9 cellular contexts compared by ENCODE assay signal in genomic region chr20:62501801-62502495, GRCh38. TPM values are rescaled to one million over a fixed set of nuclear protein-coding genes. Genes with fewer than 3 reads are reported as not detected.
DNase-seq lines count a peak whose midpoint lies in the region; ATAC-seq and TF ChIP-seq lines count a peak whose summit lies in the region.
"Had no signal": no experiment of that assay in that cellular context is flagged by ENCODE, and none has a peak within 500 bp of the region (broad histone marks: within the 10 kb centered on the region; RNA-seq: fewer than 3 reads in every experiment).

No MANE protein-coding gene starts in this region.

- H3K36me3 ChIP-seq in Karpas-422 (ENCODE audit: insufficient read depth, low read length) (no peaks in the 10 kb centered on the region), transverse colon (no peaks in the 10 kb centered on the region)

- 40 to 48% methylated on average over 1 to 9 of the region's 13 CpGs for WGBS in transverse colon (ENCODE audit: low coverage in 1 of 2), 2 donors

- in situ Hi-C loops in transverse colon (cut with MboI; ENCODE audit: low pct_ligation_motif_present in 1 of 4, low pct_unique_long_range_greater_than_20kb in 1 of 4, low sequenced_read_pairs in 3 of 4) = loop anchor here in 3 of 4 donors (5.0 to 10.0 kb wide), 2 partner anchors 110 to 113 kb away; no protein-coding TSS in a partner anchor

- no peak overlapping the region for H3K27ac ChIP-seq in epithelial cell of prostate
- H3K27ac ChIP-seq in Karpas-422 (ENCODE audit: low read length) = no peak overlapping the region
- H3K27ac ChIP-seq in transverse colon = no peak overlapping the region

- peaks cover 1% of the 10 kb centered on the region; the same call in 1 of the 2 replicates for H3K4me1 ChIP-seq in Karpas-422 (ENCODE audit: low read length)
- no peaks in the 10 kb centered on the region for H3K4me1 ChIP-seq in transverse colon

- no peak overlapping the region for H3K9ac ChIP-seq in Karpas-422 (ENCODE audit: low read length)

- H4K20me1 ChIP-seq in Karpas-422 (ENCODE audit: insufficient read depth, low read depth, low read length) = no peaks in the 10 kb centered on the region

- H3K27me3 ChIP-seq in Karpas-422 (ENCODE audit: low read length) (no peaks in the 10 kb centered on the region), transverse colon (peaks cover 3% of the 10 kb centered on the region)

- no peak overlapping the region for H2AFZ ChIP-seq in Karpas-422 (ENCODE audit: low read length)

- no peak overlapping the region for H3K4me3 ChIP-seq in Karpas-422 (ENCODE audit: low read length)
- no peak overlapping the region for H3K4me3 ChIP-seq in transverse colon

- TF ChIP-seq EP300 in transverse colon (IDR thresholded peaks at IDR 0.05; ENCODE audit: low read depth) = no peak

- no peak for TF ChIP-seq POLR2A in transverse colon (IDR thresholded peaks at IDR 0.05)

- intact Hi-C loops in transverse colon (cut with DNase I; ENCODE audit: low total_unique reads) = loop anchor here (5.0 kb wide), 1 partner anchor 80 kb away; no protein-coding TSS in a partner anchor

- no peaks in the 10 kb centered on the region for H3K9me2 ChIP-seq in Karpas-422 (replicated peaks; ENCODE audit: insufficient read depth, low read length)

- no peak overlapping the region for H3K4me2 ChIP-seq in Karpas-422 (ENCODE audit: low read depth, low read length, poor library complexity, severe bottlenecking)

- TF ChIP-seq CTCF in transverse colon (IDR thresholded peaks at IDR 0.05) = no peak

- DNase-seq in epithelial cell of prostate (ENCODE audit: low read depth, low spot score) = peak; percentile 55
- peak; percentile 42 to 65 for DNase-seq in stimulated activated CD8-positive, alpha-beta memory T cell treated with anti-CD3 and anti-CD28 coated beads, Interleukin-15, amount 100 ng/mL, for 4 hours (ENCODE audit: low read depth in 2 of 2)
- DNase-seq in Karpas-422 = no peak
- no peak for DNase-seq in transverse colon
- no peak for DNase-seq in amniotic stem cell (lab: John Stamatoyannopoulos, UW)

- H3K79me2 ChIP-seq in Karpas-422 (ENCODE audit: low read length) = no peaks in the 10 kb centered on the region

- peak; percentile 83 for ATAC-seq in GM19035 (IDR thresholded peaks at IDR 0.05; ENCODE audit: unreplicated experiment)
- peak; percentile 61 for ATAC-seq in HG03159 (IDR thresholded peaks at IDR 0.05; ENCODE audit: unreplicated experiment)
- peak; percentile 98 for ATAC-seq in activated CD4-positive, CD25-positive, alpha-beta regulatory T cell treated with anti-CD3 and anti-CD28 coated beads, Interleukin-2, amount 50 U/mL, for 24 hours

- H3K9me3 ChIP-seq in Karpas-422 (ENCODE audit: low read length) = no peaks in the 10 kb centered on the region
- no peaks in the 10 kb centered on the region for H3K9me3 ChIP-seq in transverse colon

RNA-seq across cellular contexts. Expression of gene GATA5, which starts 26.2 kb away (rescaled TPM):
- not detected in 2 replicates for total RNA-seq in Karpas-422 (2014; rRNA removed; shearing (Covaris generic); ENCODE audit: low replicate concordance)
- total RNA-seq in transverse colon = not detected
- total RNA-seq: T-helper 1 cell treated with Interleukin-12 subunit alpha and Interleukin-12 subunit beta and Interleukin-4 antibody, amounts not matched to agents 30 ng/mL and 1 ng/mL, for 36 hours had no signal

Comparison
In these comparisons a context has a peak if more than half of its experiments do, and no peak if none do; other contexts are left out.
1. DNase-seq: peak in epithelial cell of prostate (single experiment) and stimulated activated CD8-positive, alpha-beta memory T cell treated with anti-CD3 and anti-CD28 coated beads, Interleukin-15, amount 100 ng/mL, for 4 hours (2 of 2); none in Karpas-422 (single experiment), transverse colon (single experiment) and amniotic stem cell (single experiment).
2. Peak in every context shown above with its lines, with median percentiles within 50 percentile points of each other: ATAC-seq.